In genomic region chr9:5698810-5699556, GRCh38 we compare ENCODE assay signal across 29 cellular contexts.
DNase-seq lines count a peak whose midpoint lies in the region; ATAC-seq and TF ChIP-seq lines count a peak whose summit lies in the region.
"Had no signal": no experiment of that assay in that cellular context is flagged by ENCODE, and none has a peak within 500 bp of the region (broad histone marks: within the 10 kb centered on the region; RNA-seq: fewer than 3 reads in every experiment).

No MANE protein-coding gene starts in this region.

- peaks cover 11% of the 10 kb centered on the region for H3K36me3 Mint-ChIP-seq in progenitor cell of endocrine pancreas (ENCODE audit: insufficient read depth)

- H3K27ac Mint-ChIP-seq in progenitor cell of endocrine pancreas = peak overlapping the region; percentile 14
- H3K27ac Mint-ChIP-seq: activated CD4-positive, alpha-beta memory T cell treated with anti-CD3 and anti-CD28 coated beads, Interleukin-2, amount 10 ng/mL, durations not matched to agents 7 days and 5 days; activated T-helper 17 cell treated with anti-CD3 and anti-CD28 coated beads, Interleukin-2, amount 50 U/mL, for 72 hours; brain; natural killer cell had no signal

- H3K27me3 ChIP-seq in adipocyte (replicated peaks; ENCODE audit: control insufficient read depth, insufficient read depth, low read length) (no peaks in the 10 kb centered on the region), fibroblast of lung (ENCODE audit: control insufficient read depth, insufficient read depth, low read length) (no peaks in the 10 kb centered on the region)
- H3K27me3 ChIP-seq: MG63, ovary had no signal

- no peak for ATAC-seq in HG03342 (IDR thresholded peaks at IDR 0.05; ENCODE audit: unreplicated experiment)
- ATAC-seq: activated T-helper 17 cell treated with anti-CD3 and anti-CD28 coated beads, Interleukin-2, amount 50 U/mL, for 72 hours; esophagus mucosa; K562; natural killer cell; right cardiac atrium had no signal

- H2AFZ ChIP-seq in fibroblast of lung (ENCODE audit: low read length) = no peak overlapping the region

- H3K27ac ChIP-seq in fibroblast of lung (ENCODE audit: insufficient read depth, low read length) = no peak overlapping the region
- H3K27ac ChIP-seq: lower lobe of right lung, ovary, RWPE1 had no signal

- DNase-seq in GM13976 (ENCODE audit: low spot score) = peak; percentile 16
- DNase-seq in adipocyte (ENCODE audit: low read depth) = peak; percentile 18
- DNase-seq in fibroblast of lung (ENCODE audit: low read depth in 2 of 2) = peak; percentile 64 to 79
- DNase-seq in progenitor cell of endocrine pancreas (ENCODE audit: low spot score, unreplicated experiment) = no peak
- DNase-seq in NCI-H187 (lab: John Stamatoyannopoulos, UW) = no peak
- no peak for DNase-seq in stimulated activated CD4-positive, alpha-beta T cell treated with anti-CD3 and anti-CD28 coated beads, Interleukin-12 subunit alpha, Interleukin-12 subunit beta, amount 100 ng/mL, for 4 hours
- DNase-seq: activated CD4-positive, alpha-beta memory T cell treated with anti-CD3 and anti-CD28 coated beads, Interleukin-2, amount 10 ng/mL, durations not matched to agents 7 days and 5 days; activated CD8-positive, alpha-beta memory T cell treated with anti-CD3 and anti-CD28 coated beads, Interleukin-2, amount 50 U/mL, for 48 hours; DND-41; effector CD8-positive, alpha-beta T cell; lower lobe of right lung; MG63; natural killer cell; NCI-H1417 treated with DMSO at 0.1 percent for 48 hours; NCI-H2081 treated with DMSO at 0.1 percent for 48 hours; NCI-H446; NCI-H82; ovary; right cardiac atrium; stimulated activated CD4-positive, alpha-beta T cell treated with anti-CD3 and anti-CD28 coated beads, Interleukin-4, amount 100 ng/mL, for 1 hour; T-helper 1 cell; trophoblast cell had no signal

- H3K4me1 ChIP-seq in adipocyte (ENCODE audit: control insufficient read depth, insufficient read depth, low read length) (peaks cover 7% of the 10 kb centered on the region), fibroblast of lung (ENCODE audit: control insufficient read depth, extremely low read depth, insufficient read depth, low read length) (peaks cover 9% of the 10 kb centered on the region)

- H3K27me3 Mint-ChIP-seq in progenitor cell of endocrine pancreas = no peaks in the 10 kb centered on the region
- H3K27me3 Mint-ChIP-seq: activated CD4-positive, alpha-beta memory T cell treated with anti-CD3 and anti-CD28 coated beads, Interleukin-2, amount 10 ng/mL, durations not matched to agents 7 days and 5 days; activated naive CD8-positive, alpha-beta T cell; activated T-helper 17 cell treated with anti-CD3 and anti-CD28 coated beads, Interleukin-2, amount 50 U/mL, for 72 hours; brain had no signal

- H3K4me1 Mint-ChIP-seq in progenitor cell of endocrine pancreas (ENCODE audit: low read depth) = peaks cover 7% of the 10 kb centered on the region
- H3K4me1 Mint-ChIP-seq: activated CD4-positive, alpha-beta memory T cell treated with anti-CD3 and anti-CD28 coated beads, Interleukin-2, amount 10 ng/mL, durations not matched to agents 7 days and 5 days; brain had no signal

- H3K79me2 ChIP-seq in fibroblast of lung (ENCODE audit: control insufficient read depth, insufficient read depth, low read length) = peaks cover 4% of the 10 kb centered on the region

- in situ Hi-C loops in GM13976 (cut with MboI; ENCODE audit: low sequenced_read_pairs, unreplicated experiment) = no loop called here

- H3K9ac ChIP-seq in adipocyte (ENCODE audit: low read length) (no peak overlapping the region), fibroblast of lung (ENCODE audit: insufficient read depth, low read length) (no peak overlapping the region)

- H3K9me3 Mint-ChIP-seq in progenitor cell of endocrine pancreas (ENCODE audit: low read depth) = peaks cover 7% of the 10 kb centered on the region
- H3K9me3 Mint-ChIP-seq: activated T-helper 17 cell treated with anti-CD3 and anti-CD28 coated beads, Interleukin-2, amount 50 U/mL, for 72 hours; natural killer cell had no signal

- H3K4me3 Mint-ChIP-seq in progenitor cell of endocrine pancreas (ENCODE audit: low read depth) = no peak overlapping the region
- H3K4me3 Mint-ChIP-seq: activated CD4-positive, alpha-beta memory T cell treated with anti-CD3 and anti-CD28 coated beads, Interleukin-2, amount 10 ng/mL, durations not matched to agents 7 days and 5 days; activated naive CD8-positive, alpha-beta T cell; activated T-helper 17 cell treated with anti-CD3 and anti-CD28 coated beads, Interleukin-2, amount 50 U/mL, for 72 hours; brain; natural killer cell had no signal

- TF ChIP-seq CTCF in GM13976 (IDR thresholded peaks at IDR 0.05; ENCODE audit: borderline replicate concordance, control extremely low read depth, extremely low read depth, insufficient read depth, missing control alignments) (no peak), fibroblast of lung (conservative IDR thresholded peaks at IDR 0.05 in 1 of 2, IDR thresholded peaks at IDR 0.05 in 1 of 2; ENCODE audit: low read depth in 1 of 2, low read length in 2 of 2) (no peak), progenitor cell of endocrine pancreas (IDR thresholded peaks at IDR 0.05; ENCODE audit: unreplicated experiment) (no peak)

- H4K20me1 ChIP-seq in fibroblast of lung (ENCODE audit: control insufficient read depth, extremely low read depth, insufficient read depth, low read length) = no peaks in the 10 kb centered on the region

- H3K4me3 ChIP-seq in adipocyte (ENCODE audit: low read length) (no peak overlapping the region), fibroblast of lung (replicated peaks in 1 of 4; ENCODE audit: control extremely low read depth in 1 of 4, insufficient read depth in 1 of 4, low read depth in 3 of 4, low read length in 4 of 4) (no peak overlapping the region)
- H3K4me3 ChIP-seq: K562, lower lobe of right lung, MG63, ovary had no signal

- H3K9me3 ChIP-seq in adipocyte (ENCODE audit: control insufficient read depth, low read length) (no peaks in the 10 kb centered on the region), fibroblast of lung (ENCODE audit: control insufficient read depth, insufficient read depth, low read depth, low read length) (no peaks in the 10 kb centered on the region)
- H3K9me3 ChIP-seq: lower lobe of right lung, MG63, ovary had no signal

- no peaks in the 10 kb centered on the region for H3K36me3 ChIP-seq in adipocyte (ENCODE audit: control insufficient read depth, insufficient read depth, low read length, severe bottlenecking)
- no peaks in the 10 kb centered on the region for H3K36me3 ChIP-seq in fibroblast of lung (ENCODE audit: control insufficient read depth, insufficient read depth, low read length)
- H3K36me3 ChIP-seq: lower lobe of right lung, MG63, ovary had no signal

- peak overlapping the region; percentile 10 for H3K4me2 ChIP-seq in fibroblast of lung (ENCODE audit: extremely low read depth, insufficient read depth, low read length)

Comparison
In these comparisons a context has a peak if more than half of its experiments do, and no peak if none do; other contexts are left out.
1. DNase-seq: peak in GM13976 (single experiment), adipocyte (single experiment) and fibroblast of lung (2 of 2); none in progenitor cell of endocrine pancreas (single experiment), NCI-H187 (0 of 2) and stimulated activated CD4-positive, alpha-beta T cell treated with anti-CD3 and anti-CD28 coated beads, Interleukin-12 subunit alpha, Interleukin-12 subunit beta, amount 100 ng/mL, for 4 hours (single experiment).